8 cellular contexts compared by ENCODE assay signal in genomic region chr1:6614019-6614952, GRCh38. TPM values are rescaled to one million over a fixed set of nuclear protein-coding genes. Genes with fewer than 3 reads are reported as not detected.
DNase-seq lines count a peak whose midpoint lies in the region; ATAC-seq, FAIRE-seq and TF ChIP-seq lines count a peak whose summit lies in the region.

No MANE protein-coding gene starts in this region.

- no peaks in the 10 kb centered on the region for H3K9me1 ChIP-seq in endothelial cell of umbilical vein (replicated peaks; ENCODE audit: control insufficient read depth, extremely low read depth, insufficient read depth, low read length)

- no peak for FAIRE-seq in endothelial cell of umbilical vein (lab: Jason Lieb, UNC)

- ATAC-seq in activated CD8-positive, alpha-beta memory T cell treated with anti-CD3 and anti-CD28 coated beads, Interleukin-2, amount 10 ng/mL, durations not matched to agents 7 days and 5 days: no peak
- ATAC-seq in thoracic aorta (ENCODE audit: insufficient number of reproducible peaks, low FRiP score, low read depth) (no peak), GM18858 (IDR thresholded peaks at IDR 0.05; ENCODE audit: unreplicated experiment) (no peak), HG02763 (IDR thresholded peaks at IDR 0.05; ENCODE audit: unreplicated experiment) (no peak)

- H3K27me3 Mint-ChIP-seq in CD14-positive monocyte (ENCODE audit: low read depth in 3 of 3): peaks cover 10 to 21% (median 17%) of the 10 kb centered on the region in 3 donors
- H3K27me3 Mint-ChIP-seq in activated CD8-positive, alpha-beta memory T cell treated with anti-CD3 and anti-CD28 coated beads, Interleukin-2, amount 10 ng/mL, durations not matched to agents 7 days and 5 days: peaks cover 2% of the 10 kb centered on the region

- TF ChIP-seq CTCF in CD14-positive monocyte (IDR thresholded peaks at IDR 0.05) (no peak), endothelial cell of umbilical vein (IDR thresholded peaks at IDR 0.05; ENCODE audit: extremely low read depth in 1 of 2, insufficient read depth in 1 of 2, low read depth in 1 of 2, low read length in 2 of 2) (no peak), thoracic aorta (IDR thresholded peaks at IDR 0.05) (no peak)

- POLR2A ChIA-PET in endothelial cell of umbilical vein (lab: Charles Lee): interaction anchor here (1.2 kb wide), 1 partner anchor 12 kb away, joined by 6 read pairs; no protein-coding TSS in a partner anchor

- H3K4me1 ChIP-seq in HUES6 (ENCODE audit: control insufficient read depth, insufficient read depth, low read length): peaks cover 5% of the 10 kb centered on the region; the same call in 1 of the 2 replicates
- H3K4me1 ChIP-seq in endothelial cell of umbilical vein (ENCODE audit: control insufficient read depth, extremely low read depth, insufficient read depth, low read length): peaks cover 5% of the 10 kb centered on the region
- peaks cover 20 to 35% of the 10 kb centered on the region in 2 donors for H3K4me1 ChIP-seq in thoracic aorta (ENCODE audit: control insufficient read depth in 1 of 2, low read depth in 2 of 2)

- peak overlapping the region in 1 of 7 donors; percentile 30 for H3K27ac Mint-ChIP-seq in CD14-positive monocyte
- no peak overlapping the region for H3K27ac Mint-ChIP-seq in activated CD8-positive, alpha-beta memory T cell treated with anti-CD3 and anti-CD28 coated beads, Interleukin-2, amount 10 ng/mL, durations not matched to agents 7 days and 5 days

- peaks cover 38% of the 10 kb centered on the region for H3K79me2 ChIP-seq in endothelial cell of umbilical vein (ENCODE audit: control insufficient read depth, insufficient read depth, low read length)

- peaks cover 16% of the 10 kb centered on the region for H3K4me1 Mint-ChIP-seq in CD14-positive monocyte
- peaks cover 19% of the 10 kb centered on the region for H3K4me1 Mint-ChIP-seq in activated CD8-positive, alpha-beta memory T cell treated with anti-CD3 and anti-CD28 coated beads, Interleukin-2, amount 10 ng/mL, durations not matched to agents 7 days and 5 days

- CTCF ChIA-PET in activated CD8-positive, alpha-beta memory T cell treated with anti-CD3 and anti-CD28 coated beads, Interleukin-2, amount 10 ng/mL, durations not matched to agents 7 days and 5 days (lab: Charles Lee): interaction anchor here (1.0 kb wide), 1 partner anchor 12 kb away, joined by 4 read pairs; the partner anchor contains the start of gene KLHL21
- CTCF ChIA-PET in endothelial cell of umbilical vein (lab: Charles Lee): interaction anchor here (0.5 kb wide), 1 partner anchor 11 kb away, joined by 4 read pairs; no protein-coding TSS in a partner anchor

- peak overlapping the region; percentile 87 for H3K4me3 ChIP-seq in HUES6 (ENCODE audit: low read depth, low read length)
- H3K4me3 ChIP-seq in endothelial cell of umbilical vein (replicated peaks in 1 of 3; ENCODE audit: insufficient read depth in 1 of 3, low read depth in 1 of 3, low read length in 3 of 3): peak overlapping the region; percentile 55 to 97 (median 93)
- H3K4me3 ChIP-seq in thoracic aorta: peak overlapping the region; percentile 100

- H3K36me3 Mint-ChIP-seq in CD14-positive monocyte: peaks cover 11 to 26% of the 10 kb centered on the region in 2 donors
- H3K36me3 Mint-ChIP-seq in activated CD8-positive, alpha-beta memory T cell treated with anti-CD3 and anti-CD28 coated beads, Interleukin-2, amount 10 ng/mL, durations not matched to agents 7 days and 5 days: peaks cover 7% of the 10 kb centered on the region

- peak overlapping the region; percentile 79 for H2AFZ ChIP-seq in endothelial cell of umbilical vein (ENCODE audit: low read depth, low read length)

- dilution Hi-C loops in endothelial cell of umbilical vein (cut with MboI; ENCODE audit: extremely low pct_ligation_motif_present, low sequenced_read_pairs): no loop called here

- intact Hi-C loops in CD14-positive monocyte (cut with micrococcal nuclease): no loop called here
- intact Hi-C loops in endothelial cell of umbilical vein (cut with micrococcal nuclease): no loop called here

- H3K9me3 Mint-ChIP-seq in CD14-positive monocyte: peaks cover 0 to 4% (median 0%) of the 10 kb centered on the region in 7 donors
- H3K9me3 Mint-ChIP-seq in activated CD8-positive, alpha-beta memory T cell treated with anti-CD3 and anti-CD28 coated beads, Interleukin-2, amount 10 ng/mL, durations not matched to agents 7 days and 5 days (ENCODE audit: low read depth): no peaks in the 10 kb centered on the region

- H3K36me3 ChIP-seq in HUES6 (ENCODE audit: control insufficient read depth, insufficient read depth, low read length): peaks cover 26% of the 10 kb centered on the region
- no peaks in the 10 kb centered on the region for H3K36me3 ChIP-seq in endothelial cell of umbilical vein (ENCODE audit: control insufficient read depth in 2 of 2, extremely low read depth in 1 of 2, insufficient read depth in 2 of 2, low read length in 2 of 2)
- H3K36me3 ChIP-seq in thoracic aorta: peaks cover 4% of the 10 kb centered on the region

- peak overlapping the region; percentile 31 for H3K4me2 ChIP-seq in endothelial cell of umbilical vein (ENCODE audit: insufficient read depth, low read length)

- peaks cover 4% of the 10 kb centered on the region for H4K20me1 ChIP-seq in endothelial cell of umbilical vein (replicated peaks; ENCODE audit: control insufficient read depth, extremely low read depth, insufficient read depth, low read length)

- H3K27ac ChIP-seq in HUES6 (ENCODE audit: low read depth, low read length) (peak overlapping the region; percentile 81; the same call in 1 of the 2 replicates), endothelial cell of umbilical vein (ENCODE audit: insufficient read depth, low read depth, low read length) (peak overlapping the region; percentile 23), thoracic aorta (peak overlapping the region; percentile 93 to 96)

- peak overlapping the region; percentile 76 for H3K9ac ChIP-seq in HUES6 (ENCODE audit: low read length)
- H3K9ac ChIP-seq in endothelial cell of umbilical vein (replicated peaks; ENCODE audit: extremely low read depth, insufficient read depth, low read length): peak overlapping the region; percentile 64

- H3K9me3 ChIP-seq in HUES6 (ENCODE audit: control insufficient read depth, insufficient read depth, low read depth, low read length): no peaks in the 10 kb centered on the region
- H3K9me3 ChIP-seq in endothelial cell of umbilical vein (replicated peaks; ENCODE audit: control insufficient read depth, insufficient read depth, low read length): no peaks in the 10 kb centered on the region
- no peaks in the 10 kb centered on the region for H3K9me3 ChIP-seq in thoracic aorta

- no peak for TF ChIP-seq POLR2A in endothelial cell of umbilical vein (IDR thresholded peaks at IDR 0.05; ENCODE audit: low read depth, low read length)

- no TSS peak for BruUV-seq in endothelial cell of umbilical vein (replicated peaks; lab: Mats Ljungman, UMichigan)

- H3K27me3 ChIP-seq in HUES6 (ENCODE audit: control insufficient read depth, insufficient read depth, low read length) (no peaks in the 10 kb centered on the region; the same call in 1 of the 2 replicates), endothelial cell of umbilical vein (ENCODE audit: control insufficient read depth in 2 of 2, insufficient read depth in 2 of 2, low read length in 2 of 2) (no peaks in the 10 kb centered on the region), thoracic aorta (replicated peaks; ENCODE audit: insufficient read depth) (no peaks in the 10 kb centered on the region)

- DNase-seq in CD14-positive monocyte (ENCODE audit: low spot score): no peak
- DNase-seq in activated CD8-positive, alpha-beta memory T cell treated with anti-CD3 and anti-CD28 coated beads, Interleukin-2, amount 10 ng/mL, durations not matched to agents 7 days and 5 days: peak; percentile 68
- DNase-seq in endothelial cell of umbilical vein (ENCODE audit: low read depth, low spot score): peak; percentile 19
- DNase-seq in mucosa of gallbladder (ENCODE audit: low spot score): peak; percentile 34
- DNase-seq in thoracic aorta (ENCODE audit: low spot score): no peak

- peak overlapping the region; percentile 73 to 78 for H3K4me3 Mint-ChIP-seq in CD14-positive monocyte
- peak overlapping the region; percentile 69 for H3K4me3 Mint-ChIP-seq in activated CD8-positive, alpha-beta memory T cell treated with anti-CD3 and anti-CD28 coated beads, Interleukin-2, amount 10 ng/mL, durations not matched to agents 7 days and 5 days

RNA-seq across cellular contexts. Expression of gene PHF13, which starts 0.8 kb away (rescaled TPM):
- 1 to 10 TPM; 1.0 to 1.7 TPM for polyA plus RNA-seq in CD14-positive monocyte
- total RNA-seq in activated CD8-positive, alpha-beta memory T cell treated with anti-CD3 and anti-CD28 coated beads, Interleukin-2, amount 10 ng/mL, durations not matched to agents 7 days and 5 days: 10 to 100 TPM; 10.7 to 15.9 TPM
- 17.8 and 18.6 TPM in 2 replicates for total RNA-seq in endothelial cell of umbilical vein
- 5.6 and 5.7 TPM in 2 replicates for polyA plus RNA-seq in endothelial cell of umbilical vein
- 6.3 and 6.5 TPM in 2 replicates for polyA plus RNA-seq in endothelial cell of umbilical vein (2011; cell fraction: cytosol; rRNA removed)
- 8.2 and 8.3 TPM in 2 replicates for polyA plus RNA-seq in endothelial cell of umbilical vein (2011; cell fraction: nucleus; rRNA removed)
- 9.0 and 9.8 TPM in 2 replicates for polyA plus RNA-seq in endothelial cell of umbilical vein (2012)
- 7.3 and 7.4 TPM in 2 replicates for polyA minus RNA-seq in endothelial cell of umbilical vein
- 3.0 TPM for polyA minus RNA-seq in endothelial cell of umbilical vein (2011; cell fraction: cytosol; rRNA and poly(A)+ RNA removed)
- polyA minus RNA-seq in endothelial cell of umbilical vein (2011; cell fraction: nucleus; rRNA and poly(A)+ RNA removed): 3.2 and 3.4 TPM in 2 replicates
- total RNA-seq in mucosa of gallbladder: 15.1 TPM
- total RNA-seq in thoracic aorta: 10 to 100 TPM; 14.6 to 17.7 TPM

RNA-seq across cellular contexts. Expression of gene THAP3, which starts 10.4 kb away (rescaled TPM):
- polyA plus RNA-seq in CD14-positive monocyte (10 to 100 TPM; 10.3 to 12.8 TPM), endothelial cell of umbilical vein (11.3 and 13.5 TPM in 2 replicates)
- total RNA-seq in activated CD8-positive, alpha-beta memory T cell treated with anti-CD3 and anti-CD28 coated beads, Interleukin-2, amount 10 ng/mL, durations not matched to agents 7 days and 5 days: 10 to 100 TPM; 24.3 to 24.4 TPM
- total RNA-seq in endothelial cell of umbilical vein (15.2 and 16.7 TPM in 2 replicates), mucosa of gallbladder (25.2 TPM), thoracic aorta (10 to 100 TPM; 14.1 to 18.7 TPM)
- 10.2 and 10.5 TPM in 2 replicates for polyA plus RNA-seq in endothelial cell of umbilical vein (2011; cell fraction: cytosol; rRNA removed)
- 13.3 and 14.2 TPM in 2 replicates for polyA plus RNA-seq in endothelial cell of umbilical vein (2011; cell fraction: nucleus; rRNA removed)
- 10.3 and 11.1 TPM in 2 replicates for polyA plus RNA-seq in endothelial cell of umbilical vein (2012)
- 5.0 and 9.0 TPM in 2 replicates for polyA minus RNA-seq in endothelial cell of umbilical vein
- polyA minus RNA-seq in endothelial cell of umbilical vein (2011; cell fraction: cytosol; rRNA and poly(A)+ RNA removed): 5.4 TPM
- polyA minus RNA-seq in endothelial cell of umbilical vein (2011; cell fraction: nucleus; rRNA and poly(A)+ RNA removed): 8.1 and 12.3 TPM in 2 replicates

RNA-seq across cellular contexts. Expression of gene KLHL21, which starts 11.6 kb away (rescaled TPM):
- polyA plus RNA-seq in CD14-positive monocyte: 1 to 10 TPM; 5.9 to 7.3 TPM
- total RNA-seq in activated CD8-positive, alpha-beta memory T cell treated with anti-CD3 and anti-CD28 coated beads, Interleukin-2, amount 10 ng/mL, durations not matched to agents 7 days and 5 days: 10 to 100 TPM; 23.9 to 28.2 TPM
- 19.2 and 22.4 TPM in 2 replicates for total RNA-seq in endothelial cell of umbilical vein
- 18.0 and 24.9 TPM in 2 replicates for polyA plus RNA-seq in endothelial cell of umbilical vein
- 10.5 and 14.1 TPM in 2 replicates for polyA plus RNA-seq in endothelial cell of umbilical vein (2011; cell fraction: cytosol; rRNA removed)
- 20.4 and 30.5 TPM in 2 replicates for polyA plus RNA-seq in endothelial cell of umbilical vein (2011; cell fraction: nucleus; rRNA removed)
- 17.8 and 20.9 TPM in 2 replicates for polyA plus RNA-seq in endothelial cell of umbilical vein (2012)
- 21.1 and 21.8 TPM in 2 replicates for polyA minus RNA-seq in endothelial cell of umbilical vein
- 20.5 TPM for polyA minus RNA-seq in endothelial cell of umbilical vein (2011; cell fraction: cytosol; rRNA and poly(A)+ RNA removed)
- polyA minus RNA-seq in endothelial cell of umbilical vein (2011; cell fraction: nucleus; rRNA and poly(A)+ RNA removed): 15.2 and 22.3 TPM in 2 replicates
- 42.4 TPM for total RNA-seq in mucosa of gallbladder
- 100 to 1,000 TPM; 142 to 156 TPM for total RNA-seq in thoracic aorta

RNA-seq across cellular contexts. Expression of gene ZBTB48, which starts 34.5 kb away (rescaled TPM):
- polyA plus RNA-seq in CD14-positive monocyte (10 to 100 TPM; 13.2 to 23.0 TPM), endothelial cell of umbilical vein (20.9 and 29.0 TPM in 2 replicates)
- 10 to 100 TPM; 30.7 to 37.4 TPM for total RNA-seq in activated CD8-positive, alpha-beta memory T cell treated with anti-CD3 and anti-CD28 coated beads, Interleukin-2, amount 10 ng/mL, durations not matched to agents 7 days and 5 days
- total RNA-seq in endothelial cell of umbilical vein (25.1 and 29.2 TPM in 2 replicates), mucosa of gallbladder (55.1 TPM), thoracic aorta (10 to 100 TPM; 20.7 to 28.9 TPM)
- 10.9 and 13.8 TPM in 2 replicates for polyA plus RNA-seq in endothelial cell of umbilical vein (2011; cell fraction: cytosol; rRNA removed)
- polyA plus RNA-seq in endothelial cell of umbilical vein (2011; cell fraction: nucleus; rRNA removed): 46.0 and 49.3 TPM in 2 replicates
- 9.0 and 15.7 TPM in 2 replicates for polyA plus RNA-seq in endothelial cell of umbilical vein (2012)
- polyA minus RNA-seq in endothelial cell of umbilical vein: 9.9 and 14.2 TPM in 2 replicates
- 21.4 TPM for polyA minus RNA-seq in endothelial cell of umbilical vein (2011; cell fraction: cytosol; rRNA and poly(A)+ RNA removed)
- polyA minus RNA-seq in endothelial cell of umbilical vein (2011; cell fraction: nucleus; rRNA and poly(A)+ RNA removed): 11.1 and 20.3 TPM in 2 replicates

RNA-seq across cellular contexts. Expression of gene TAS1R1, which starts 59.2 kb away (rescaled TPM):
- not detected for polyA plus RNA-seq in CD14-positive monocyte
- total RNA-seq in activated CD8-positive, alpha-beta memory T cell treated with anti-CD3 and anti-CD28 coated beads, Interleukin-2, amount 10 ng/mL, durations not matched to agents 7 days and 5 days: not detected
- not detected in 2 replicates for total RNA-seq in endothelial cell of umbilical vein
- not detected in 2 replicates for polyA plus RNA-seq in endothelial cell of umbilical vein
- polyA plus RNA-seq in endothelial cell of umbilical vein (2011; cell fraction: cytosol; rRNA removed): 0.03 TPM in 1 of 2 replicates, not detected in the other
- polyA plus RNA-seq in endothelial cell of umbilical vein (2011; cell fraction: nucleus; rRNA removed): not detected in 2 replicates
- not detected in 2 replicates for polyA plus RNA-seq in endothelial cell of umbilical vein (2012)
- polyA minus RNA-seq in endothelial cell of umbilical vein: not detected in 2 replicates
- polyA minus RNA-seq in endothelial cell of umbilical vein (2011; cell fraction: cytosol; rRNA and poly(A)+ RNA removed): not detected
- polyA minus RNA-seq in endothelial cell of umbilical vein (2011; cell fraction: nucleus; rRNA and poly(A)+ RNA removed): not detected in 2 replicates
- total RNA-seq in mucosa of gallbladder: 0.49 TPM
- total RNA-seq in thoracic aorta: under 1 TPM in 1 of 2 donors, not detected in 1; 0.81 TPM

Comparison
In these comparisons a context has a peak if more than half of its experiments do, and no peak if none do; other contexts are left out.
1. DNase-seq: peak in activated CD8-positive, alpha-beta memory T cell treated with anti-CD3 and anti-CD28 coated beads, Interleukin-2, amount 10 ng/mL, durations not matched to agents 7 days and 5 days (single experiment), endothelial cell of umbilical vein (single experiment) and mucosa of gallbladder (single experiment); none in CD14-positive monocyte (single experiment) and thoracic aorta (single experiment).
2. H3K27ac ChIP-seq: peak in every context shown above with its lines; median percentile 94 in thoracic aorta; 81 in HUES6; 23 in endothelial cell of umbilical vein.
3. Peak in every context shown above with its lines, with median percentiles within 50 percentile points of each other: H3K4me3 ChIP-seq.